In the genomic region with DNA sequence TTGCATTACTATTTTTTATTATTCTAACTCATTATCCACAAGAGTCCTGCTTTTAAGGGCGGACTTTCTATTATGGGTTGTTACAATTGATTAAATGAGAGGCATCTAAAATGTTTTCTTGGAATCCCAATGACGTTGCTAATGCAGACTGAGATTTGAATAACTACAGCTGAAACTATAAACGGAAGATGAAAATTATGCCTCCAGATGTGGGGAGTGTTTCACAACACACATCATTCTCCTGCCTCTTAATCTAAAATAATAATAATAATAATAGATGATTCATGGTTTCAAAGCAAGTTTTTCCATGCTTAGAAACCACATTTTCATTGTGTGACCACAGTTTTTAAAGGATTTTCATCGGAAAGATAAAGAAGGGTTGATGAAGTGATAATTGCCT, we compare ENCODE assay signal across 26 cellular contexts.
A peak's percentile ranks its signal among the peaks of the same experiment; 100 is the strongest.
DNase-seq lines count a peak whose midpoint lies in the region; ATAC-seq, FAIRE-seq and TF ChIP-seq lines count a peak whose summit lies in the region.
"Had no signal": no experiment of that assay in that cellular context is flagged by ENCODE, and none has a peak within 500 bp of the region (broad histone marks: within the 10 kb centered on the region; RNA-seq: fewer than 3 reads in every experiment).

No MANE protein-coding gene starts in this region.

- H3K4me1 ChIP-seq in foreskin keratinocyte (no peaks in the 10 kb centered on the region), ascending aorta (no peaks in the 10 kb centered on the region)

- peak; percentile 64 for DNase-seq in NCI-H82 (lab: John Stamatoyannopoulos, UW)
- DNase-seq in NCI-H82 treated with DMSO at 0.1 percent for 48 hours (lab: John Stamatoyannopoulos, UW; ENCODE audit: unreplicated experiment): no peak
- peak; percentile 7 to 23 for DNase-seq in foreskin keratinocyte
- DNase-seq in OCI-M1 (lab: John Stamatoyannopoulos, UW): no peak
- no peak for DNase-seq in dedifferentiated amniotic fluid mesenchymal stem cell (ENCODE audit: extremely low spot score)
- no peak for DNase-seq in ascending aorta (ENCODE audit: low spot score in 2 of 2)
- DNase-seq: 8988T; AML-193; C1 segment of cervical spinal cord; Calu3; CD8-positive, alpha-beta memory T cell; DMS153; GM23248; H9; KBM-7; NCI-H1092 treated with DMSO at 0.1 percent for 48 hours; NCI-H1436 treated with DMSO at 0.1 percent for 48 hours; NCI-H2029; NCI-H2227 treated with DMSO at 0.1 percent for 48 hours; NCI-H510A; NCI-H774 had no signal

- H3K9me3 ChIP-seq in ascending aorta: no peaks in the 10 kb centered on the region

- H3K4me3 ChIP-seq in ascending aorta: no peak overlapping the region
- H3K4me3 ChIP-seq: GM23248 had no signal

- ATAC-seq in foreskin keratinocyte: no peak
- ATAC-seq: Right ventricle myocardium inferior had no signal

- FAIRE-seq in endometrium (lab: Jason Lieb, UNC): peak; percentile 88
- FAIRE-seq: G401.6, GM12892, GM18507 had no signal

- no peaks in the 10 kb centered on the region for H3K36me3 ChIP-seq in ascending aorta

- no peak for TF ChIP-seq CTCF in foreskin keratinocyte (conservative IDR thresholded peaks at IDR 0.05)
- no peak for TF ChIP-seq CTCF in ascending aorta (IDR thresholded peaks at IDR 0.05)

- H3K27ac ChIP-seq in foreskin keratinocyte: no peak overlapping the region
- no peak overlapping the region for H3K27ac ChIP-seq in ascending aorta
- H3K27ac ChIP-seq: GM23248 had no signal

- intact Hi-C loops in ascending aorta (cut with DNase I): no loop called here

- H3K27me3 ChIP-seq in foreskin keratinocyte (no peaks in the 10 kb centered on the region), ascending aorta (no peaks in the 10 kb centered on the region)

Comparison
In these comparisons a context has a peak if more than half of its experiments do, and no peak if none do; other contexts are left out.
1. DNase-seq: peak in NCI-H82 (single experiment) and foreskin keratinocyte (2 of 2); none in NCI-H82 treated with DMSO at 0.1 percent for 48 hours (single experiment), OCI-M1 (single experiment), dedifferentiated amniotic fluid mesenchymal stem cell (single experiment) and ascending aorta (0 of 2).